1 cellular context compared by ENCODE assay signal in genomic region chr1:108828074-108828961, GRCh38.
TF ChIP-seq lines count a peak whose summit lies in the region.

No MANE protein-coding gene starts in this region.

TF ChIP-seq in GM12878, 131 proteins besides CTCF, POLR2A, EP300 and RAD21 (continued from another document):
- no peak for TF ChIP-seq ZBTB4 (CRISPR knock-in tag; IDR thresholded peaks at IDR 0.05)
- peak; percentile 72 to 80; a peak in 3 of 4 replicates for TF ChIP-seq BHLHE40 (IDR thresholded peaks at IDR 0.05; ENCODE audit: borderline replicate concordance in 1 of 2, low read depth in 2 of 2, low read length in 1 of 2)
- TF ChIP-seq, protein P1, sequence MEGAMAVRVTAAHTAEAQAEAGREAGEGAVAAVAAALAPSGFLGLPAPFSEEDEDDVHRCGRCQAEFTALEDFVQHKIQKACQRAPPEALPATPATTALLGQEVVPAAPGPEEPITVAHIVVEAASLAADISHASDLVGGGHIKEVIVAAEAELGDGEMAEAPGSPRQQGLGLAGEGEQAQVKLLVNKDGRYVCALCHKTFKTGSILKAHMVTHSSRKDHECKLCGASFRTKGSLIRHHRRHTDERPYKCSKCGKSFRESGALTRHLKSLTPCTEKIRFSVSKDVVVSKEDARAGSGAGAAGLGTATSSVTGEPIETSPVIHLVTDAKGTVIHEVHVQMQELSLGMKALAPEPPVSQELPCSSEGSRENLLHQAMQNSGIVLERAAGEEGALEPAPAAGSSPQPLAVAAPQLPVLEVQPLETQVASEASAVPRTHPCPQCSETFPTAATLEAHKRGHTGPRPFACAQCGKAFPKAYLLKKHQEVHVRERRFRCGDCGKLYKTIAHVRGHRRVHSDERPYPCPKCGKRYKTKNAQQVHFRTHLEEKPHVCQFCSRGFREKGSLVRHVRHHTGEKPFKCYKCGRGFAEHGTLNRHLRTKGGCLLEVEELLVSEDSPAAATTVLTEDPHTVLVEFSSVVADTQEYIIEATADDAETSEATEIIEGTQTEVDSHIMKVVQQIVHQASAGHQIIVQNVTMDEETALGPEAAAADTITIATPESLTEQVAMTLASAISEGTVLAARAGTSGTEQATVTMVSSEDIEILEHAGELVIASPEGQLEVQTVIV (IDR thresholded peaks at IDR 0.05; ENCODE audit: borderline replicate concordance, partially characterized antibody): no peak
- TF ChIP-seq FOS (IDR thresholded peaks at IDR 0.05; ENCODE audit: borderline replicate concordance, extremely low read depth, insufficient read length): no peak
- no peak for TF ChIP-seq POU2F2 (IDR thresholded peaks at IDR 0.05; ENCODE audit: borderline replicate concordance, low read depth, low read length)
TF ChIP-seq in GM12878: peak in this region for 4.
